In the genomic region with DNA sequence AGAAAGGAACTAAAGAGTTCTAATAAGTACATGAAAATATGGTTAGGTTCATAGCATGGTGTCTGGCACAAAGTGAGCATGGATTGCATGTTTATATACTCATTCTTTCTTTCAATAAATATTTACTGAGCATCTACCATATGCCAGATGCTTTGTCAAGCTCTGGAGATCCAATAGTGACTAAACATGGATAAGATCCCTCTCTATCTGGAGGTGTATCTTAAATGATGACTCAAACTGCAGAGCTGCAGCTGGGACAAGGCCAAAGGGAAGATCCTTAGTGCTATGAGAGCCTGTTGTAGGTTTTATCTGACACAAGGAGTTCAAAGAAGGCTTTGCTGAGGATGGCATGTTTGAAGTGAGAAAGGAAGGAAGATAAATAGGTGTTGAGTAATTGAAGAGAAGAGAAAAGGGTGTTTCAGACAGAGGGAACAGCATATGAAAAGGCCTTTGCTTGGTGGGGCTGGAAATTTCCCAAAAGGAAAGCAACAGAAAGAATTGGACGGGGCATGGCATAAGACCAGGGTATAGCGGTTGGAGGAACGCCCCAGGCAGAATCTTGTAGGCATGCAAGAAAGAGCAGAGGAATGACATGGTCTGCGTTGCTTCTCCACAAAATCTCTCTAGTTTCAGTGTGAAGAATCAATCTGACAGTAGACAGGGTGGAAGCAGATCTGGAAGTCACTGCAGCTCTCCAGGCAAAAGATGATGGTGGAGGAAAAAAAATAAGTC, we compare ENCODE assay signal across 19 cellular contexts.
DNase-seq lines count a peak whose midpoint lies in the region; ATAC-seq and TF ChIP-seq lines count a peak whose summit lies in the region.
"Had no signal": no experiment of that assay in that cellular context is flagged by ENCODE, and none has a peak within 500 bp of the region (broad histone marks: within the 10 kb centered on the region; RNA-seq: fewer than 3 reads in every experiment).

No MANE protein-coding gene starts in this region.

- peaks cover 8% of the 10 kb centered on the region for H3K9me3 Mint-ChIP-seq in mesothelial cell of epicardium

- TF ChIP-seq CTCF in cardiac fibroblast (IDR thresholded peaks at IDR 0.05; ENCODE audit: low read depth, low read length) = no peak
- TF ChIP-seq CTCF in mesothelial cell of epicardium (IDR thresholded peaks at IDR 0.05; ENCODE audit: unreplicated experiment) = no peak

- no peaks in the 10 kb centered on the region for H3K36me3 Mint-ChIP-seq in mesothelial cell of epicardium
- H3K36me3 Mint-ChIP-seq: naive thymus-derived CD4-positive, alpha-beta T cell had no signal

- no peak for ATAC-seq in HG03045 (IDR thresholded peaks at IDR 0.05; ENCODE audit: unreplicated experiment)
- ATAC-seq: HCT116; naive thymus-derived CD4-positive, alpha-beta T cell had no signal

- H3K4me3 Mint-ChIP-seq in mesothelial cell of epicardium = no peak overlapping the region
- H3K4me3 Mint-ChIP-seq: naive thymus-derived CD4-positive, alpha-beta T cell had no signal

- no peak overlapping the region for H3K4me3 ChIP-seq in cardiac fibroblast (replicated peaks in 1 of 2; ENCODE audit: low read depth in 2 of 2, low read length in 2 of 2)
- H3K4me3 ChIP-seq: colonic mucosa, lung, SJCRH30, skin epidermis, testis had no signal

- DNase-seq in Daoy (ENCODE audit: low read depth) (peak; percentile 60), LHCN-M2 (ENCODE audit: low read depth) (peak; percentile 85), cardiac fibroblast (ENCODE audit: low read depth in 2 of 2) (peak; percentile 23 to 74), mesothelial cell of epicardium (ENCODE audit: low spot score in 2 of 2, unreplicated experiment in 2 of 2) (no peak), Ammon's horn (ENCODE audit: low spot score) (no peak), LoVo (ENCODE audit: low spot score) (no peak)
- DNase-seq in stimulated activated CD4-positive, alpha-beta T cell treated with anti-CD3 and anti-CD28 coated beads, Interleukin-2, amount 100 ng/mL, for 24 hours = no peak
- DNase-seq: activated CD4-positive, alpha-beta T cell treated with anti-CD3 and anti-CD28 coated beads for 1 hour; activated effector memory CD4-positive, alpha-beta T cell treated with anti-CD3 and anti-CD28 coated beads, Interleukin-2, amount 50 U/mL, for 16 hours; BE2C; colonic mucosa; naive thymus-derived CD4-positive, alpha-beta T cell; NCI-H526; SJCRH30; testis had no signal

- peaks cover 31% of the 10 kb centered on the region for H3K4me1 Mint-ChIP-seq in mesothelial cell of epicardium
- H3K4me1 Mint-ChIP-seq: naive thymus-derived CD4-positive, alpha-beta T cell had no signal

- H3K27me3 Mint-ChIP-seq in mesothelial cell of epicardium (ENCODE audit: low read depth) = no peaks in the 10 kb centered on the region

- H3K27ac Mint-ChIP-seq in mesothelial cell of epicardium = peak overlapping the region; percentile 13
- H3K27ac Mint-ChIP-seq: naive thymus-derived CD4-positive, alpha-beta T cell had no signal

Comparison
In these comparisons a context has a peak if more than half of its experiments do, and no peak if none do; other contexts are left out.
1. DNase-seq: peak in Daoy (single experiment), LHCN-M2 (single experiment) and cardiac fibroblast (2 of 2); none in mesothelial cell of epicardium (0 of 2), Ammon's horn (single experiment), stimulated activated CD4-positive, alpha-beta T cell treated with anti-CD3 and anti-CD28 coated beads, Interleukin-2, amount 100 ng/mL, for 24 hours (0 of 2) and LoVo (single experiment).